8 cellular contexts compared by ENCODE assay signal in the genomic region with DNA sequence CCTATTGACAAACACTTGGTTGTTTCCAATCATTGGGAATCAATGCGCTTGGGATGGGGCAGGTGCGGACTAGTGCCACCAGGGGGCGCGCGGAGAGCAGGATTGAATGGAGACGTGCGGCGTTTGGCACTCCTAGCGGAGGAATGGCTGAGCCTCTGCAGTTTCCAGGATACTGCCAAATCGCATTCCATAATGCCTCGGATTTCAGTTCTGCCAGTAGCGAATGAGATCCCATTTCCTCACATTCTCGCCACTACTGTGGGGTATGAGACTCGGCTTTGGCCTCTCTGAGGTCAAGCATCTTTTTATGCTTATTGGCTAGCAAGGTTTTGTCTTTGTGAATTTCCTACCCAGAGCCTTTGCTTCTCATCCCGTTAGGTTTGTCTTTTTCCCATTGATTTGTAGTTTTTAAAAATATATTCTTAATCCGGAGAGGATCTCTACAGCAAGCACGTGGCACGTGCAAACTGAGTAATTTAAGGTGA. TPM values are rescaled to one million over a fixed set of nuclear protein-coding genes. Genes with fewer than 3 reads are reported as not detected.
DNase-seq lines count a peak whose midpoint lies in the region; ATAC-seq and TF ChIP-seq lines count a peak whose summit lies in the region.

No MANE protein-coding gene starts in this region.

- TF ChIP-seq CTCF in WI38 (IDR thresholded peaks at IDR 0.05; ENCODE audit: low read depth, low read length) (peak; percentile 93), MCF 10A (IDR thresholded peaks at IDR 0.05; ENCODE audit: unreplicated experiment) (peak; percentile 96)

- no peaks in the 10 kb centered on the region for H3K27me3 Mint-ChIP-seq in MCF 10A (ENCODE audit: insufficient read depth, unreplicated experiment)

- BruUV-seq in MCF 10A (replicated peaks; lab: Mats Ljungman, UMichigan): no TSS peak

- peak; percentile 94 for DNase-seq in DMS 273 (lab: John Stamatoyannopoulos, UW; ENCODE audit: unreplicated experiment)
- peak; percentile 52 to 83 (median 61) for DNase-seq in NCI-H1417 (lab: John Stamatoyannopoulos, UW)
- peak; percentile 85 for DNase-seq in MCF 10A (ENCODE audit: unreplicated experiment)
- peak; percentile 71 for DNase-seq in iris pigment epithelial cell (ENCODE audit: low read depth)
- peak; percentile 48 to 56 for DNase-seq in stimulated activated CD4-positive, alpha-beta T cell treated with anti-CD3 and anti-CD28 coated beads, Interleukin-1b, Interleukin-23, amount 100 ng/mL, for 1 hour (ENCODE audit: low read depth in 2 of 2)

- no peaks in the 10 kb centered on the region for H3K4me1 Mint-ChIP-seq in MCF 10A (ENCODE audit: insufficient read depth, unreplicated experiment)

- no peak overlapping the region for H3K4me3 Mint-ChIP-seq in MCF 10A (ENCODE audit: unreplicated experiment)

- H3K4me3 ChIP-seq in WI38 (ENCODE audit: low read depth, low read length): no peak overlapping the region

- intact Hi-C loops in MCF 10A (cut with micrococcal nuclease): loop anchor here (1.0 kb wide), 1 partner anchor 123 kb away; no protein-coding TSS in a partner anchor

- no peak overlapping the region for H3K27ac Mint-ChIP-seq in MCF 10A (ENCODE audit: low read depth, unreplicated experiment)

- no peaks in the 10 kb centered on the region for H3K36me3 Mint-ChIP-seq in MCF 10A (ENCODE audit: insufficient read depth, unreplicated experiment)

- no peaks in the 10 kb centered on the region for H3K9me3 Mint-ChIP-seq in MCF 10A (ENCODE audit: unreplicated experiment)

- CTCF ChIA-PET in MCF 10A (lab: Yijun Ruan, JAX): interaction anchor here (0.6 to 8.9 kb wide), 28 partner anchors 9 to 1123 kb away, joined by 3 to 178 read pairs (median 4); no protein-coding TSS in a partner anchor

- POLR2A ChIA-PET in MCF 10A (lab: Yijun Ruan, JAX): interaction anchor here (0.6 kb wide), 1 partner anchor 120 kb away, joined by 3 read pairs; no protein-coding TSS in a partner anchor

- peak; percentile 72 for ATAC-seq in GM21786 (IDR thresholded peaks at IDR 0.05; ENCODE audit: unreplicated experiment)
- no peak for ATAC-seq in GM21515 (IDR thresholded peaks at IDR 0.05; ENCODE audit: unreplicated experiment)

RNA-seq across cellular contexts. Expression of gene CLDN34, which starts 28.7 kb away (rescaled TPM):
- total RNA-seq in MCF 10A (2022): not detected in 2 replicates
